ENCODE assay signal across 27 cellular contexts in the genomic region with DNA sequence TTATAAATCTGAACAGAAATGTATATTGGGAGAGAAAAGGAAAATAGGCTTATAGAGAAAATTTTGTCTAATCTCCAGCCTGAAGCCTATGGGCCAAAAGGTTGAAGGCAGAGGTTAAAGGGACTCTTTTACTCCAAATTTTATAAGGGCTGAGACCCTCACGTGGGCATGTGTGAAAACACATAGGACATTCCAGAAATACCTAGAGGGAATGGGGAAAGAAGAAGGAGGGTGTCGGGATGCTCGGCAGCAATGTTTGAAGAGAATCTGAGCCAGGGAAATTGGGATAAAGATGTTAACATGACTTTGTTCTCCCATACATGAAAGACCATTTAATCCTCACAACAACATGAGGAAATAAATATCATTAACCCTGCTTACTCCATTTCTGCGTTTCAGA.
"Had no signal": no experiment of that assay in that cellular context is flagged by ENCODE, and none has a peak within 500 bp of the region (broad histone marks: within the 10 kb centered on the region; RNA-seq: fewer than 3 reads in every experiment).

No MANE protein-coding gene starts in this region.

- H3K4me3 ChIP-seq: coronary artery, esophagus squamous epithelium had no signal

- H3K4me1 ChIP-seq: esophagus squamous epithelium had no signal

- H3K9me3 ChIP-seq: esophagus squamous epithelium had no signal

- DNase-seq: activated B cell treated with CpG ODN at 0.5 μM for 24 hours; activated CD4-positive, alpha-beta T cell treated with anti-CD3 and anti-CD28 coated beads for 48 hours; activated CD4-positive, alpha-beta T cell treated with anti-CD3 and anti-CD28 coated beads, Interleukin-2, amount 50 U/mL, for 1 hour; activated CD4-positive, alpha-beta T cell treated with anti-CD3 and anti-CD28 coated beads, Interleukin-2, amount 50 U/mL, for 48 hours; activated CD8-positive, alpha-beta memory T cell treated with anti-CD3 and anti-CD28 coated beads for 24 hours; activated CD8-positive, alpha-beta T cell treated with anti-CD3 and anti-CD28 coated beads for 36 hours; activated effector memory CD4-positive, alpha-beta T cell treated with Interleukin-2 at 50 U/mL for 16 hours; activated gamma-delta T cell treated with Interleukin-2 at 50 U/mL for 16 hours; activated naive CD4-positive, alpha-beta T cell treated with anti-CD3 and anti-CD28 coated beads, Interleukin-2, amount 50 U/mL, for 16 hours; activated naive CD4-positive, alpha-beta T cell treated with Interleukin-2 at 50 U/mL for 16 hours; activated T-cell treated with anti-CD3 and anti-CD28 coated beads, Interleukin-2, amount 50 U/mL, for 4 hours; amniotic stem cell; anterior cingulate cortex; brain microvascular endothelial cell; effector CD4-positive, alpha-beta T cell; effector memory CD8-positive, alpha-beta T cell; esophagus squamous epithelium; head of caudate nucleus; T-helper 2 cell had no signal

- H3K27me3 ChIP-seq: brain microvascular endothelial cell, esophagus squamous epithelium had no signal

- H3K27ac ChIP-seq: brain microvascular endothelial cell, coronary artery, epithelial cell of prostate, esophagus squamous epithelium had no signal

- FAIRE-seq: astrocyte, bronchial epithelial cell, endothelial cell of umbilical vein, frontal cortex had no signal

- ATAC-seq: activated CD4-positive, CD25-positive, alpha-beta regulatory T cell treated with anti-CD3 and anti-CD28 coated beads, Interleukin-2, amount 50 U/mL, for 24 hours; activated CD8-positive, alpha-beta T cell treated with anti-CD3 and anti-CD28 coated beads for 36 hours; activated T-cell treated with anti-CD3 and anti-CD28 coated beads, Interleukin-2, amount 50 U/mL, for 4 hours; activated T-helper 17 cell treated with anti-CD3 and anti-CD28 coated beads, Interleukin-2, amount 50 U/mL, for 72 hours; effector memory CD8-positive, alpha-beta T cell had no signal

- H3K36me3 ChIP-seq: brain microvascular endothelial cell, esophagus squamous epithelium had no signal
